Comparison of ENCODE assay signal across 1 cellular context in genomic region chr6:34195726-34196115, GRCh38.
TF ChIP-seq lines count a peak whose summit lies in the region.

No MANE protein-coding gene starts in this region.

TF ChIP-seq in HCT116, 20 proteins besides CTCF, POLR2A, EP300 and RAD21 (continued from another document):
- no peak for TF ChIP-seq REST (IDR thresholded peaks at IDR 0.05; ENCODE audit: low read depth)
- TF ChIP-seq POLR2AphosphoS5 (IDR thresholded peaks at IDR 0.05; ENCODE audit: low read depth, low read length): no peak
- no peak for TF ChIP-seq ZFX (IDR thresholded peaks at IDR 0.05)
- no peak for TF ChIP-seq SRF (IDR thresholded peaks at IDR 0.05; ENCODE audit: low read depth)
- no peak for TF ChIP-seq CEBPB (IDR thresholded peaks at IDR 0.05; ENCODE audit: low read depth)
- TF ChIP-seq SP1 (IDR thresholded peaks at IDR 0.05; ENCODE audit: low read depth): no peak
- TF ChIP-seq ZBTB33 (IDR thresholded peaks at IDR 0.05; ENCODE audit: extremely low read depth, insufficient replicate concordance, low read length): no peak
